In genomic region chr13:28140433-28141125, GRCh38 we compare ENCODE assay signal across 9 cellular contexts. TPM values are rescaled to one million over a fixed set of nuclear protein-coding genes. Genes with fewer than 3 reads are reported as not detected.
DNase-seq lines count a peak whose midpoint lies in the region; ATAC-seq, FAIRE-seq and TF ChIP-seq lines count a peak whose summit lies in the region.
"Had no signal": no experiment of that assay in that cellular context is flagged by ENCODE, and none has a peak within 500 bp of the region (broad histone marks: within the 10 kb centered on the region; RNA-seq: fewer than 3 reads in every experiment).

No MANE protein-coding gene starts in this region.

- H3K36me3 ChIP-seq in thoracic aorta (no peaks in the 10 kb centered on the region), left lung (no peaks in the 10 kb centered on the region), uterus (no peaks in the 10 kb centered on the region)

- H3K27ac Mint-ChIP-seq in activated T-cell treated with anti-CD3 and anti-CD28 coated beads, Interleukin-2, amount 50 U/mL, for 24 hours, result peak overlapping the region; percentile 95
- peak overlapping the region; percentile 95 for H3K27ac Mint-ChIP-seq in activated CD8-positive, alpha-beta T cell treated with anti-CD3 and anti-CD28 coated beads, Interleukin-2, amount 10 ng/mL, durations not matched to agents 7 days and 5 days

- peaks cover 56% of the 10 kb centered on the region for H3K4me1 Mint-ChIP-seq in activated T-cell treated with anti-CD3 and anti-CD28 coated beads, Interleukin-2, amount 50 U/mL, for 24 hours (ENCODE audit: low read depth)
- peaks cover 41% of the 10 kb centered on the region for H3K4me1 Mint-ChIP-seq in activated CD8-positive, alpha-beta T cell treated with anti-CD3 and anti-CD28 coated beads, Interleukin-2, amount 10 ng/mL, durations not matched to agents 7 days and 5 days (ENCODE audit: low read depth)

- intact Hi-C loops in left lung (cut with DNase I), result no loop called here
- intact Hi-C loops in uterus (cut with DNase I; ENCODE audit: low total_unique reads), result no loop called here

- ATAC-seq in activated CD8-positive, alpha-beta T cell treated with anti-CD3 and anti-CD28 coated beads, Interleukin-2, amount 10 ng/mL, durations not matched to agents 7 days and 5 days, result no peak
- ATAC-seq in thoracic aorta (ENCODE audit: insufficient number of reproducible peaks, low FRiP score, low read depth), result no peak
- ATAC-seq in left lung, result no peak

- H3K9me3 Mint-ChIP-seq in activated T-cell treated with anti-CD3 and anti-CD28 coated beads, Interleukin-2, amount 50 U/mL, for 24 hours, result no peaks in the 10 kb centered on the region
- no peaks in the 10 kb centered on the region for H3K9me3 Mint-ChIP-seq in activated CD8-positive, alpha-beta T cell treated with anti-CD3 and anti-CD28 coated beads, Interleukin-2, amount 10 ng/mL, durations not matched to agents 7 days and 5 days (ENCODE audit: insufficient read depth)

- H3K27me3 ChIP-seq in thoracic aorta (replicated peaks; ENCODE audit: insufficient read depth) (no peaks in the 10 kb centered on the region), left lung (no peaks in the 10 kb centered on the region), uterus (no peaks in the 10 kb centered on the region)

- H3K9me3 ChIP-seq in iPS-18c (ENCODE audit: control insufficient read depth, insufficient read depth, low read length) (no peaks in the 10 kb centered on the region), thoracic aorta (no peaks in the 10 kb centered on the region), left lung (no peaks in the 10 kb centered on the region), uterus (no peaks in the 10 kb centered on the region)

- CTCF ChIA-PET in activated CD8-positive, alpha-beta T cell treated with anti-CD3 and anti-CD28 coated beads, Interleukin-2, amount 10 ng/mL, durations not matched to agents 7 days and 5 days (lab: Charles Lee), result interaction anchor here (0.6 to 1.0 kb wide), 2 partner anchors 59 to 135 kb away, joined by 3 read pairs; no protein-coding TSS in a partner anchor

- no peak for TF ChIP-seq CTCF in thoracic aorta (IDR thresholded peaks at IDR 0.05)
- no peak for TF ChIP-seq CTCF in left lung (IDR thresholded peaks at IDR 0.05)
- no peak for TF ChIP-seq CTCF in uterus (IDR thresholded peaks at IDR 0.05)

- no peak for DNase-seq in activated T-cell treated with anti-CD3 and anti-CD28 coated beads, Interleukin-2, amount 50 U/mL, for 24 hours
- no peak for DNase-seq in activated T-cell treated with anti-CD3 and anti-CD28 coated beads, Interleukin-2, amount 50 U/mL, for 1 hour
- no peak for DNase-seq in activated CD8-positive, alpha-beta T cell treated with anti-CD3 and anti-CD28 coated beads, Interleukin-2, amount 10 ng/mL, durations not matched to agents 7 days and 5 days
- DNase-seq in thoracic aorta (ENCODE audit: low spot score) (no peak), left lung (no peak), GM12892 (ENCODE audit: insufficient read length) (no peak), uterus (no peak)

- H3K27me3 Mint-ChIP-seq in activated T-cell treated with anti-CD3 and anti-CD28 coated beads, Interleukin-2, amount 50 U/mL, for 24 hours, result no peaks in the 10 kb centered on the region
- no peaks in the 10 kb centered on the region for H3K27me3 Mint-ChIP-seq in activated CD8-positive, alpha-beta T cell treated with anti-CD3 and anti-CD28 coated beads, Interleukin-2, amount 10 ng/mL, durations not matched to agents 7 days and 5 days (ENCODE audit: low read depth)

- H3K4me1 ChIP-seq in thoracic aorta (ENCODE audit: control insufficient read depth in 1 of 2, low read depth in 2 of 2) (peaks cover 4 to 37% of the 10 kb centered on the region in 2 donors), left lung (peaks cover 14 to 42% of the 10 kb centered on the region in 2 donors), uterus (no peaks in the 10 kb centered on the region)
- H3K4me1 ChIP-seq: parathyroid adenoma had no signal

- H3K27ac ChIP-seq in thoracic aorta (no peak overlapping the region), left lung (peak overlapping the region in 1 of 2 donors; percentile 97), uterus (no peak overlapping the region)
- H3K27ac ChIP-seq: parathyroid adenoma had no signal

- H3K4me3 Mint-ChIP-seq in activated T-cell treated with anti-CD3 and anti-CD28 coated beads, Interleukin-2, amount 50 U/mL, for 24 hours, result peak overlapping the region; percentile 94
- H3K4me3 Mint-ChIP-seq in activated CD8-positive, alpha-beta T cell treated with anti-CD3 and anti-CD28 coated beads, Interleukin-2, amount 10 ng/mL, durations not matched to agents 7 days and 5 days, result peak overlapping the region; percentile 97

- H3K4me3 ChIP-seq in iPS-18c (ENCODE audit: insufficient read depth, low read depth, low read length) (peak overlapping the region; percentile 65; the same call in 1 of the 2 replicates), thoracic aorta (peak overlapping the region; percentile 88), left lung (peak overlapping the region in 1 of 2 donors; percentile 95), uterus (peak overlapping the region in 1 of 2 donors; percentile 97)

- peaks cover 29% of the 10 kb centered on the region for H3K36me3 Mint-ChIP-seq in activated T-cell treated with anti-CD3 and anti-CD28 coated beads, Interleukin-2, amount 50 U/mL, for 24 hours (ENCODE audit: low read depth)
- H3K36me3 Mint-ChIP-seq in activated CD8-positive, alpha-beta T cell treated with anti-CD3 and anti-CD28 coated beads, Interleukin-2, amount 10 ng/mL, durations not matched to agents 7 days and 5 days (ENCODE audit: low read depth), result peaks cover 19% of the 10 kb centered on the region

- TF ChIP-seq POLR2A in GM12892 (IDR thresholded peaks at IDR 0.05; ENCODE audit: low read depth, low read length), result no peak
- no peak for TF ChIP-seq POLR2A in uterus (IDR thresholded peaks at IDR 0.05)

- FAIRE-seq in GM12892 (lab: Jason Lieb, UNC), result no peak

- POLR2A ChIA-PET in activated CD8-positive, alpha-beta T cell treated with anti-CD3 and anti-CD28 coated beads, Interleukin-2, amount 10 ng/mL, durations not matched to agents 7 days and 5 days (lab: Charles Lee), result interaction anchor here (0.7 to 2.5 kb wide), 3 partner anchors 15 to 278 kb away, joined by 3 to 7 read pairs (median 4); no protein-coding TSS in a partner anchor

RNA-seq across cellular contexts. Expression of gene PAN3, which starts 2.2 kb away (rescaled TPM):
- total RNA-seq in activated CD8-positive, alpha-beta T cell treated with anti-CD3 and anti-CD28 coated beads, Interleukin-2, amount 10 ng/mL, durations not matched to agents 7 days and 5 days, result 10 to 100 TPM; 40.2 to 42.2 TPM
- total RNA-seq in thoracic aorta (10 to 100 TPM; 33.3 to 45.3 TPM), left lung (10 to 100 TPM; 24.1 to 30.5 TPM), uterus (10 to 100 TPM; 17.4 to 61.4 (median 48.2) TPM)
- 20.8 TPM for polyA plus RNA-seq in GM12892 (2012; ENCODE audit: missing spikeins)

RNA-seq across cellular contexts. Expression of gene FLT3, which starts 40.2 kb away (rescaled TPM):
- not detected for total RNA-seq in activated CD8-positive, alpha-beta T cell treated with anti-CD3 and anti-CD28 coated beads, Interleukin-2, amount 10 ng/mL, durations not matched to agents 7 days and 5 days
- 1 to 10 TPM in 1 of 2 donors, under 1 TPM in 1; 0.81 to 1.1 TPM for total RNA-seq in thoracic aorta
- 1 to 10 TPM in 1 of 2 donors, under 1 TPM in 1; 0.90 to 1.9 TPM for total RNA-seq in left lung
- 0.40 TPM for polyA plus RNA-seq in GM12892 (2012; ENCODE audit: missing spikeins)
- under 1 TPM in 3 of 4 donors, not detected in 1; under 0.01 to 0.90 (median 0.24) TPM for total RNA-seq in uterus
